ENCODE assay signal across 7 cellular contexts in the genomic region with DNA sequence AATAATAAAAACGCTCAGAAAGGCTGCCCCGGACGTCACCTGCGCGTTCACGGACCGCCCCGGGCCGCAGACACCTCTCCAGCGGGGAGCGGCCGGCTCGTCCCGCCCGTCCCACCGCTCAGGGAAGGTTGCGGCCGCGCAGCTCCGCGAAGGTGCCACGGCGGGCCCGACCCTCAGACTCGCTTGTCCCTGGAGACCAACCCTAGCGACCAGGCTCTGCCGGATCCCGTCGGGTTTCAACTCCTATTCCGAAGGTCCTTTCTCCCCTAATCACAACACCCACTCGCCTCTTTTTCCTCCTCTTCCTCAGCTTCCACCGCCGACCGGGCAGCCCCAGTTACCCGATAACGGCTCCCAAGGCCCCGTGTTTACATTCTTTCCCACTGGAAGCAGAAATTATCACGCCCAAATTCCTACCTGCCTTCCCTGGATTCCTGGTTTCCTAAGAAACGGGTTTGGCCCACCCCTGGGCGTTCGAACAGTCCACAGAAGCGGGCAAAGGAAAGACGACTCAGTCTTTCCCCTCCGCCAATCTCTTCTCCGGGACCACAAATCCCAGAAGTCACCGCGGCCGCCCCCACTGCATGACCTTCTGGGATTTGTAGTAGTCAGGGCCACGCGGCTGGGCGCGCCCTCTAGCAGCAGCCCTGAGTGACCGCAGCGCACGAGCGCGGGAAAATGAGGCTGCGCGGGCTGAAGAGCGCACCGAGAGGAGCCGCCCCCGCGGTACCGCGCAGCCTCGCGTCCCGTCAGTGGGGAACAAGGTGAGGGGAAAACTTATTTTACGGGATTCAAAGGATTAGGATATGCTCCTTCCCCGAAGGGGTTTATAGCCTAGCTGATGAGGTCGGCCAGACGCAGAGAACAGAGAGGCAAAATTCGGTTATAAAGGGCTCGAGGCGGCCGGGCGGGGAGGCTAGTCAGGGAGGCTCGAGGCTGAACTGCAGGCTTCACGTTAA.
A peak's percentile ranks its signal among the peaks of the same experiment; 100 is the strongest.
DNase-seq lines count a peak whose midpoint lies in the region; ATAC-seq and TF ChIP-seq lines count a peak whose summit lies in the region.

A gene with protein sequence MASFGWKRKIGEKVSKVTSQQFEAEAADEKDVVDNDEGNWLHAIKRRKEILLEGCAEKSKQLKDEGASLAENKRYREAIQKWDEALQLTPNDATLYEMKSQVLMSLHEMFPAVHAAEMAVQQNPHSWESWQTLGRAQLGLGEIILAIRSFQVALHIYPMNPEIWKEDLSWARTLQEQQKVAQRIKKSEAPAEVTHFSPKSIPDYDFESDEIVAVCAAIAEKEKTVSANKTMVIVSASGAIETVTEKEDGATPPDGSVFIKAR (minus strand): TSS at position 555 of the 959 bp plus-strand sequence. CDS start 8,943 bp downstream, outside the sequence.

- H3K9me3 Mint-ChIP-seq in T-helper 2 cell treated with Interferon-gamma antibody and Interleukin-4, amounts not matched to agents 5 μg/mL and 100 μg/mL, for 36 hours = no peaks in the 10 kb centered on the region

- H3K4me1 Mint-ChIP-seq in T-helper 2 cell treated with Interferon-gamma antibody and Interleukin-4, amounts not matched to agents 5 μg/mL and 100 μg/mL, for 36 hours (ENCODE audit: low read depth) = peaks cover 27% of the 10 kb centered on the region

- peak; percentile 88 for DNase-seq in NCI-H187 treated with DMSO at 0.1 percent for 48 hours (lab: John Stamatoyannopoulos, UW)
- peak; percentile 96 for DNase-seq in T-helper 2 cell treated with Interferon-gamma antibody and Interleukin-4, amounts not matched to agents 5 μg/mL and 100 μg/mL, for 36 hours (ENCODE audit: low spot score)
- peak; percentile 87 for DNase-seq in astrocyte of the cerebellum (ENCODE audit: low read depth)
- peak; percentile 93 for DNase-seq in hepatic stellate cell (ENCODE audit: low spot score)

- peak within 1 kb of the TSS; percentile 91 for H3K27ac ChIP-seq in rectal smooth muscle tissue (ENCODE audit: low read depth, low read length)

- no peak within 1 kb of the TSS for H3K4me3 Mint-ChIP-seq in T-helper 2 cell treated with Interferon-gamma antibody and Interleukin-4, amounts not matched to agents 5 μg/mL and 100 μg/mL, for 36 hours

- H3K4me3 ChIP-seq in astrocyte of the cerebellum (ENCODE audit: low read depth, low read length) (peak within 1 kb of the TSS; percentile 72), rectal smooth muscle tissue (ENCODE audit: low read length) (peak within 1 kb of the TSS; percentile 99)

- ATAC-seq in GM18502 (IDR thresholded peaks at IDR 0.05; ENCODE audit: poor library complexity, unreplicated experiment) (peak; percentile 87), HG02970 (IDR thresholded peaks at IDR 0.05; ENCODE audit: low FRiP score, unreplicated experiment) (peak; percentile 95)

- H3K27ac Mint-ChIP-seq in T-helper 2 cell treated with Interferon-gamma antibody and Interleukin-4, amounts not matched to agents 5 μg/mL and 100 μg/mL, for 36 hours = no peak within 1 kb of the TSS

- H3K4me1 ChIP-seq in rectal smooth muscle tissue (ENCODE audit: control insufficient read depth, insufficient read depth, low read length) = peaks cover 3% of the 10 kb centered on the region

- peaks cover 25% of the 10 kb centered on the region for H3K36me3 Mint-ChIP-seq in T-helper 2 cell treated with Interferon-gamma antibody and Interleukin-4, amounts not matched to agents 5 μg/mL and 100 μg/mL, for 36 hours (ENCODE audit: low read depth)

- H3K9ac ChIP-seq in rectal smooth muscle tissue (ENCODE audit: low read length) = peak within 1 kb of the TSS; percentile 96

- H3K27me3 ChIP-seq in rectal smooth muscle tissue (ENCODE audit: control insufficient read depth, insufficient read depth, low read length) = no peaks in the 10 kb centered on the region

- peak; percentile 65 for TF ChIP-seq CTCF in astrocyte of the cerebellum (IDR thresholded peaks at IDR 0.05; ENCODE audit: low read depth, low read length, missing control alignments)

- H3K27me3 Mint-ChIP-seq in T-helper 2 cell treated with Interferon-gamma antibody and Interleukin-4, amounts not matched to agents 5 μg/mL and 100 μg/mL, for 36 hours (ENCODE audit: low read depth) = no peaks in the 10 kb centered on the region

- in situ Hi-C loops in astrocyte of the cerebellum (cut with HindIII; ENCODE audit: low sequenced_read_pairs) = no loop called here

- H3K36me3 ChIP-seq in rectal smooth muscle tissue (ENCODE audit: control insufficient read depth, insufficient read depth, low read length) = no peaks in the 10 kb centered on the region

Comparison
In these comparisons a context has a peak if more than half of its experiments do, and no peak if none do; other contexts are left out.
1. Peak in every context shown above with its lines: DNase-seq, ATAC-seq, H3K4me3 ChIP-seq and H3K27ac ChIP-seq.